In genomic region chr12:776772-777373, GRCh38 we compare ENCODE assay signal across 7 cellular contexts. TPM values are rescaled to one million over a fixed set of nuclear protein-coding genes. Genes with fewer than 3 reads are reported as not detected.
DNase-seq lines count a peak whose midpoint lies in the region; ATAC-seq, FAIRE-seq and TF ChIP-seq lines count a peak whose summit lies in the region.
"Not testable (repeated sequence)": the region's sequence is repeated elsewhere in the genome, so short reads cannot be mapped to it uniquely, and the experiment has no call there.

No MANE protein-coding gene starts in this region.

- not testable (repeated sequence) for H3K27ac ChIP-seq in CD8-positive, alpha-beta memory T cell (ENCODE audit: low read depth, low read length)

- H3K36me3 ChIP-seq in CD8-positive, alpha-beta memory T cell (ENCODE audit: insufficient read depth, low read length), result not testable (repeated sequence)

- not testable (repeated sequence) for BruUV-seq in MCF 10A (replicated peaks; lab: Mats Ljungman, UMichigan)

- H3K4me3 Mint-ChIP-seq in CD8-positive, alpha-beta memory T cell, result peak overlapping the region; percentile 19 to 59 (median 49)
- peak overlapping the region in 1 of 2 donors; percentile 62 for H3K4me3 Mint-ChIP-seq in activated T-cell treated with anti-CD3 and anti-CD28 coated beads, Interleukin-2, amount 50 U/mL, for 72 hours
- H3K4me3 Mint-ChIP-seq in MCF 10A (ENCODE audit: unreplicated experiment); osteocyte (ENCODE audit: unreplicated experiment): not testable (repeated sequence)

- not testable (repeated sequence) for H3K9me3 Mint-ChIP-seq in CD8-positive, alpha-beta memory T cell; activated T-cell treated with anti-CD3 and anti-CD28 coated beads, Interleukin-2, amount 50 U/mL, for 72 hours; MCF 10A (ENCODE audit: unreplicated experiment); osteocyte (ENCODE audit: unreplicated experiment)

- H3K4me1 ChIP-seq in CD8-positive, alpha-beta memory T cell (ENCODE audit: insufficient read depth, low read length), result peaks cover 72% of the 10 kb centered on the region

- H3K27me3 Mint-ChIP-seq in CD8-positive, alpha-beta memory T cell; activated T-cell treated with anti-CD3 and anti-CD28 coated beads, Interleukin-2, amount 50 U/mL, for 72 hours (ENCODE audit: low read depth); MCF 10A (ENCODE audit: insufficient read depth, unreplicated experiment); osteocyte (ENCODE audit: unreplicated experiment): not testable (repeated sequence)

- peaks cover 82 to 99% (median 95%) of the 10 kb centered on the region in 3 donors for H3K4me1 Mint-ChIP-seq in CD8-positive, alpha-beta memory T cell
- peaks cover 90% of the 10 kb centered on the region for H3K4me1 Mint-ChIP-seq in activated T-cell treated with anti-CD3 and anti-CD28 coated beads, Interleukin-2, amount 50 U/mL, for 72 hours (ENCODE audit: low read depth)
- H3K4me1 Mint-ChIP-seq in MCF 10A (ENCODE audit: insufficient read depth, unreplicated experiment) (peaks cover 33% of the 10 kb centered on the region), osteocyte (ENCODE audit: unreplicated experiment) (peaks cover 76% of the 10 kb centered on the region)

- FAIRE-seq in islet of Langerhans (lab: Jason Lieb, UNC), result peak; percentile 72

- TF ChIP-seq CTCF in MCF 10A (IDR thresholded peaks at IDR 0.05; ENCODE audit: unreplicated experiment); osteocyte (IDR thresholded peaks at IDR 0.05): not testable (repeated sequence)

- CTCF ChIA-PET in CD8-positive, alpha-beta memory T cell (lab: Charles Lee), result interaction anchor here (0.8 to 5.0 kb wide), 7 partner anchors 13 to 201 kb away, joined by 3 to 35 read pairs (median 6); partner anchors contain the start of gene WNK1
- CTCF ChIA-PET in MCF 10A (lab: Yijun Ruan, JAX), result interaction anchor here (0.6 to 5.5 kb wide), 6 partner anchors 20 to 208 kb away, joined by 3 to 42 read pairs (median 4); partner anchors contain the start of gene WNK1

- H3K27me3 ChIP-seq in CD8-positive, alpha-beta memory T cell (ENCODE audit: insufficient read depth, low read length, poor library complexity, severe bottlenecking), result not testable (repeated sequence)

- not testable (repeated sequence) for DNase-seq in CD8-positive, alpha-beta memory T cell; activated T-cell treated with anti-CD3 and anti-CD28 coated beads, Interleukin-2, amount 50 U/mL, for 72 hours; MCF 10A (ENCODE audit: unreplicated experiment); osteocyte (ENCODE audit: extremely low spot score, unreplicated experiment)
- peak; percentile 11 for DNase-seq in HPDE6-E6E7 (ENCODE audit: extremely low spot score)

- H3K9me3 ChIP-seq in CD8-positive, alpha-beta memory T cell (ENCODE audit: low read length), result not testable (repeated sequence)

- intact Hi-C loops in MCF 10A (cut with micrococcal nuclease), result not testable (repeated sequence)

- not testable (repeated sequence) for H3K36me3 Mint-ChIP-seq in CD8-positive, alpha-beta memory T cell; activated T-cell treated with anti-CD3 and anti-CD28 coated beads, Interleukin-2, amount 50 U/mL, for 72 hours (ENCODE audit: insufficient read depth in 2 of 2); MCF 10A (ENCODE audit: insufficient read depth, unreplicated experiment); osteocyte (ENCODE audit: unreplicated experiment)

- peak; percentile 28 to 29 for ATAC-seq in activated CD4-positive, CD25-positive, alpha-beta regulatory T cell treated with anti-CD3 and anti-CD28 coated beads, Interleukin-2, amount 50 U/mL, for 24 hours
- ATAC-seq in activated T-cell treated with anti-CD3 and anti-CD28 coated beads, Interleukin-2, amount 50 U/mL, for 72 hours (replicated peaks in 1 of 2), result peak in 1 of 2 donors; percentile 39

- POLR2A ChIA-PET in CD8-positive, alpha-beta memory T cell (lab: Charles Lee), result interaction anchor here (0.5 kb wide), 1 partner anchor 43 kb away, joined by 4 read pairs; no protein-coding TSS in a partner anchor
- POLR2A ChIA-PET in MCF 10A (lab: Yijun Ruan, JAX), result interaction anchor here (0.7 to 8.5 kb wide), 7 partner anchors 11 to 204 kb away, joined by 3 to 82 read pairs (median 3); partner anchors contain the start of gene WNK1

- peak overlapping the region; percentile 50 to 94 (median 86) for H3K27ac Mint-ChIP-seq in CD8-positive, alpha-beta memory T cell
- H3K27ac Mint-ChIP-seq in activated T-cell treated with anti-CD3 and anti-CD28 coated beads, Interleukin-2, amount 50 U/mL, for 72 hours, result peak overlapping the region; percentile 86
- H3K27ac Mint-ChIP-seq in MCF 10A (ENCODE audit: low read depth, unreplicated experiment), result peak overlapping the region; percentile 17
- H3K27ac Mint-ChIP-seq in osteocyte (ENCODE audit: unreplicated experiment), result peak overlapping the region; percentile 41

- H3K4me3 ChIP-seq in CD8-positive, alpha-beta memory T cell (ENCODE audit: low read length), result not testable (repeated sequence)

RNA-seq across cellular contexts. Expression of gene WNK1, which starts 24.5 kb away (rescaled TPM):
- 100 to 1,000 TPM; 174 to 176 TPM for total RNA-seq in CD8-positive, alpha-beta memory T cell
- polyA plus RNA-seq in CD8-positive, alpha-beta memory T cell, result 47.4 TPM
- 100 to 1,000 TPM; 177 to 213 TPM for total RNA-seq in activated T-cell treated with anti-CD3 and anti-CD28 coated beads, Interleukin-2, amount 50 U/mL, for 72 hours
- total RNA-seq in MCF 10A (2022), result 123 and 139 TPM in 2 replicates
- 186 and 188 TPM in 2 replicates for total RNA-seq in osteocyte

Comparison
In these comparisons a context has a peak if more than half of its experiments do, and no peak if none do; other contexts are left out.
1. H3K27ac Mint-ChIP-seq: peak in every context shown above with its lines; median percentile 86 in activated T-cell treated with anti-CD3 and anti-CD28 coated beads, Interleukin-2, amount 50 U/mL, for 72 hours; 86 in CD8-positive, alpha-beta memory T cell; 41 in osteocyte; 17 in MCF 10A.